Comparison of ENCODE assay signal across 8 cellular contexts in genomic region chr17:77247609-77248008, GRCh38.
DNase-seq lines count a peak whose midpoint lies in the region; ATAC-seq, FAIRE-seq and TF ChIP-seq lines count a peak whose summit lies in the region.

No MANE protein-coding gene starts in this region.

- H3K9me3 Mint-ChIP-seq in CD8-positive, alpha-beta T cell, result no peaks in the 10 kb centered on the region
- H3K9me3 Mint-ChIP-seq in natural killer cell, result no peaks in the 10 kb centered on the region

- in situ Hi-C loops in K562 (cut with MboI) (loop anchor here (5.0 kb wide), 1 partner anchor 160 kb away; no protein-coding TSS in a partner anchor), KBM-7 (cut with MboI; ENCODE audit: low pct_unique_long_range_greater_than_20kb, low sequenced_read_pairs) (no loop called here)

- no peak for TF ChIP-seq EP300 in K562 (IDR thresholded peaks at IDR 0.05; ENCODE audit: low read length)

- H3K4me1 Mint-ChIP-seq in CD8-positive, alpha-beta T cell (ENCODE audit: low read depth), result peaks cover 9% of the 10 kb centered on the region
- H3K4me1 Mint-ChIP-seq in natural killer cell, result peaks cover 0 to 16% of the 10 kb centered on the region in 2 donors

- H4K20me1 ChIP-seq in KMS-11 (ENCODE audit: insufficient read depth), result no peaks in the 10 kb centered on the region
- H4K20me1 ChIP-seq in K562 (replicated peaks; ENCODE audit: control insufficient read depth, insufficient read depth, low read length), result no peaks in the 10 kb centered on the region

- peaks cover 2% of the 10 kb centered on the region for H3K9me1 ChIP-seq in K562 (ENCODE audit: control insufficient read depth, insufficient read depth, low read length)

- no TSS peak for BruUV-seq in K562 (replicated peaks; lab: Mats Ljungman, UMichigan)

- TF ChIP-seq CTCF in CD8-positive, alpha-beta T cell (IDR thresholded peaks at IDR 0.05), result no peak
- TF ChIP-seq CTCF in KMS-11 (conservative IDR thresholded peaks at IDR 0.05; ENCODE audit: low read depth, low read length) (no peak), K562 (IDR thresholded peaks at IDR 0.05 in 2 of 3, conservative IDR thresholded peaks at IDR 0.05 in 1 of 3; ENCODE audit: insufficient read depth in 2 of 3, low read depth in 1 of 3, low read length in 3 of 3) (no peak), natural killer cell (IDR thresholded peaks at IDR 0.05) (no peak)

- H3K27ac Mint-ChIP-seq in CD8-positive, alpha-beta T cell, result peak overlapping the region; percentile 27
- H3K27ac Mint-ChIP-seq in natural killer cell, result peak overlapping the region in 1 of 2 donors; percentile 53

- H2AFZ ChIP-seq in KMS-11 (ENCODE audit: low read depth) (no peak overlapping the region), K562 (ENCODE audit: low read depth, low read length) (peak overlapping the region; percentile 97; the same call in 1 of the 2 replicates)

- no peak for TF ChIP-seq RAD21 in K562 (CRISPR knock-in tag; conservative IDR thresholded peaks at IDR 0.05 in 1 of 2, IDR thresholded peaks at IDR 0.05 in 1 of 2)

- no peak for ATAC-seq in CD8-positive, alpha-beta T cell
- no peak for ATAC-seq in K562
- ATAC-seq in natural killer cell, result no peak
- ATAC-seq in GM19463 (IDR thresholded peaks at IDR 0.05; ENCODE audit: unreplicated experiment), result no peak

- WGBS in K562 (ENCODE audit: insufficient coverage, low coverage, missing lambda C conversion rate), result 13% methylated on average over 8 of the region's 8 CpGs

- peaks cover 26% of the 10 kb centered on the region for H3K27me3 Mint-ChIP-seq in CD8-positive, alpha-beta T cell (ENCODE audit: low read depth)
- peaks cover 14 to 16% of the 10 kb centered on the region in 2 donors for H3K27me3 Mint-ChIP-seq in natural killer cell (ENCODE audit: low read depth in 2 of 2)

- no peaks in the 10 kb centered on the region for H3K79me2 ChIP-seq in KMS-11 (ENCODE audit: insufficient read depth, low read depth)
- H3K79me2 ChIP-seq in K562 (ENCODE audit: control insufficient read depth, insufficient read depth, low read length), result no peaks in the 10 kb centered on the region

- no peak for TF ChIP-seq POLR2A in K562 (conservative IDR thresholded peaks at IDR 0.05)

- intact Hi-C loops in CD8-positive, alpha-beta T cell (cut with DNase I, micrococcal nuclease), result loop anchor here (1.0 to 2.0 kb wide), 5 partner anchors 151 to 379 kb away; partner anchors contain the start of gene MGAT5B (in 2 of the 2)
- intact Hi-C loops in K562 (cut with micrococcal nuclease), result loop anchor here (2.0 kb wide), 2 partner anchors 161 to 237 kb away; no protein-coding TSS in a partner anchor
- intact Hi-C loops in natural killer cell (cut with micrococcal nuclease), result loop anchor here (1.0 to 5.0 kb wide), 3 partner anchors 161 to 380 kb away; partner anchors contain the start of gene MGAT5B

- no peaks in the 10 kb centered on the region for H3K36me3 Mint-ChIP-seq in CD8-positive, alpha-beta T cell
- no peaks in the 10 kb centered on the region for H3K36me3 Mint-ChIP-seq in natural killer cell

- no peaks in the 10 kb centered on the region for H3K36me3 ChIP-seq in CD8-positive, alpha-beta T cell (ENCODE audit: insufficient read depth, low read length)
- no peaks in the 10 kb centered on the region for H3K36me3 ChIP-seq in KMS-11 (ENCODE audit: insufficient read depth)
- H3K36me3 ChIP-seq in K562 (ENCODE audit: control insufficient read depth, insufficient read depth, low read length), result no peaks in the 10 kb centered on the region

- no peak for FAIRE-seq in K562 (lab: Jason Lieb, UNC)

- POLR2A ChIA-PET in CD8-positive, alpha-beta T cell (lab: Charles Lee), result no interaction called here
- POLR2A ChIA-PET in K562 (lab: Yijun Ruan, JAX), result no interaction called here

- peaks cover 11% of the 10 kb centered on the region for H3K4me1 ChIP-seq in CD8-positive, alpha-beta T cell (ENCODE audit: insufficient read depth, low read length)
- H3K4me1 ChIP-seq in KMS-11 (ENCODE audit: low read depth, poor library complexity, severe bottlenecking), result peaks cover 11% of the 10 kb centered on the region
- peaks cover 0 to 15% of the 10 kb centered on the region in 2 experiments; a peak in 2 of 5 replicates for H3K4me1 ChIP-seq in K562 (replicated peaks in 1 of 2; ENCODE audit: control insufficient read depth in 2 of 2, insufficient read depth in 2 of 2, low read length in 2 of 2)

- no peaks in the 10 kb centered on the region for H3K9me3 ChIP-seq in CD8-positive, alpha-beta T cell (ENCODE audit: low read length)
- no peaks in the 10 kb centered on the region; the same call in 1 of the 2 replicates for H3K9me3 ChIP-seq in K562 (replicated peaks; ENCODE audit: control insufficient read depth, insufficient read depth, low read depth, low read length)

- DNase-seq in CD8-positive, alpha-beta T cell, result no peak
- DNase-seq in K562 (ENCODE audit: extremely low read depth in 1 of 4, low spot score in 3 of 4) (no peak), natural killer cell (no peak), KBM-7 (no peak), AG08395 (ENCODE audit: low spot score) (no peak)
- no peak for DNase-seq in central memory CD4-positive, alpha-beta T cell

- CTCF ChIA-PET in CD8-positive, alpha-beta T cell (lab: Charles Lee), result interaction anchor here (0.8 to 4.2 kb wide), 6 partner anchors 9 to 191 kb away, joined by 3 to 45 read pairs (median 4); no protein-coding TSS in a partner anchor
- CTCF ChIA-PET in K562 (lab: Yijun Ruan, JAX; ENCODE audit: low intra/inter-chr PET ratio), result interaction anchor here (0.5 to 4.0 kb wide), 8 partner anchors 19 to 501 kb away, joined by 3 to 43 read pairs (median 4); partner anchors contain the start of gene MGAT5B

- H3K27me3 ChIP-seq in CD8-positive, alpha-beta T cell (ENCODE audit: insufficient read depth, low read length), result no peaks in the 10 kb centered on the region
- H3K27me3 ChIP-seq in KMS-11 (ENCODE audit: insufficient read depth, low read depth) (peaks cover 24% of the 10 kb centered on the region; the same call in 1 of the 2 replicates), K562 (ENCODE audit: control insufficient read depth in 2 of 2, insufficient read depth in 2 of 2, low read length in 2 of 2) (peaks cover 15 to 27% of the 10 kb centered on the region in 2 experiments; a peak in 4 of 5 replicates)

- no peak overlapping the region; the same call in 1 of the 2 replicates for H3K9ac ChIP-seq in KMS-11
- H3K9ac ChIP-seq in K562 (ENCODE audit: insufficient read depth in 1 of 2, low read depth in 2 of 2, low read length in 2 of 2), result peak overlapping the region in 1 of 2 experiments; percentile 88; a peak in 3 of 4 replicates

- no peak overlapping the region for H3K27ac ChIP-seq in CD8-positive, alpha-beta T cell (ENCODE audit: low read depth, low read length)
- no peak overlapping the region for H3K27ac ChIP-seq in KMS-11
- no peak overlapping the region for H3K27ac ChIP-seq in K562 (ENCODE audit: extremely low read depth, low read depth, low read length)

- peak overlapping the region; percentile 69 for H3K4me3 Mint-ChIP-seq in CD8-positive, alpha-beta T cell
- H3K4me3 Mint-ChIP-seq in natural killer cell, result peak overlapping the region; percentile 40

- no peak overlapping the region for H3K4me3 ChIP-seq in CD8-positive, alpha-beta T cell (ENCODE audit: low read depth, low read length)
- H3K4me3 ChIP-seq in KMS-11 (IDR thresholded peaks at IDR 0.05; ENCODE audit: insufficient read depth, low read depth, low read length), result no peak overlapping the region
- peak overlapping the region; percentile 41; the same call in 1 of the 2 replicates for H3K4me3 ChIP-seq in K562

- H3K4me2 ChIP-seq in KMS-11 (peak overlapping the region; percentile 86), K562 (ENCODE audit: insufficient read depth, low read length) (peak overlapping the region; percentile 75)

TF ChIP-seq in K562, 482 proteins besides CTCF, POLR2A, EP300 and RAD21:
- TF ChIP-seq RBM25 (IDR thresholded peaks at IDR 0.05; ENCODE audit: low read depth, low read length, severe bottlenecking) (peak; percentile 25), ZNF436 (CRISPR knock-in tag; IDR thresholded peaks at IDR 0.05) (peak; percentile 90), KDM1A (IDR thresholded peaks at IDR 0.05) (peak; percentile 33 to 60; a peak in 2 of 4 replicates), ZFP36 (IDR thresholded peaks at IDR 0.05; ENCODE audit: low read depth, low read length, partially characterized antibody) (peak; percentile 97), EWSR1 (IDR thresholded peaks at IDR 0.05; ENCODE audit: borderline replicate concordance, low read depth, partially characterized antibody) (no peak), SMAD4 (CRISPR knock-in tag; conservative IDR thresholded peaks at IDR 0.05) (no peak), BCOR (IDR thresholded peaks at IDR 0.05) (peak; percentile 75), ZNF76 (CRISPR knock-in tag; IDR thresholded peaks at IDR 0.05; ENCODE audit: borderline replicate concordance) (no peak), E2F6 (IDR thresholded peaks at IDR 0.05; ENCODE audit: borderline replicate concordance in 1 of 2, extremely low read depth in 1 of 2, insufficient read depth in 1 of 2, insufficient read length in 1 of 2, low read depth in 1 of 2, low read length in 1 of 2, poor library complexity in 1 of 2, severe bottlenecking in 1 of 2) (peak in 1 of 2 experiments; percentile 36)
